17 cellular contexts compared by ENCODE assay signal in the genomic region with DNA sequence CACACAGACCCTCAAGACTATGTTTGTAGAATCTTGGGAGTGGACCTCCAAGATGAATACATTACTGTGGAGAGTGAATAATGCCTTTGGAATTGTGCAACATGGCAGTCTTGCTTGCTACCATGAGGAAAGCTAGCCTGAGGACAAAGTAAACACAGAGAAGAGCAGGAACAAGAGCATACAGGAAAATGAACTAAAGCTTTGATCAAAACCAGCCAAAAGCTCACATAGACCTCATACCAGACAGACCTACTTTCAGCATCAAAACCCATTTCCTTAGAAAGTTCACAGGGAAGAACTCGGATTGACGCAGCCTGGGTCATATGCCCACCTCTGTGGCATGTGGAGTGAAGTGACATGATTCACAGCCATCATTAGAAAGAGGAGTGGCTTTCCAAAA. TPM values are rescaled to one million over a fixed set of nuclear protein-coding genes. Genes with fewer than 3 reads are reported as not detected.
DNase-seq lines count a peak whose midpoint lies in the region; ATAC-seq and TF ChIP-seq lines count a peak whose summit lies in the region.
"Had no signal": no experiment of that assay in that cellular context is flagged by ENCODE, and none has a peak within 500 bp of the region (broad histone marks: within the 10 kb centered on the region; RNA-seq: fewer than 3 reads in every experiment).

No MANE protein-coding gene starts in this region.

- DNase-seq in DMS53 (lab: John Stamatoyannopoulos, UW): peak; percentile 2
- DNase-seq in DMS53 treated with DMSO at 0.1 percent for 48 hours (lab: John Stamatoyannopoulos, UW; ENCODE audit: unreplicated experiment): no peak
- peak; percentile 86 for DNase-seq in SK-MEL-5 (ENCODE audit: low read depth, low spot score)
- peak; percentile 55 for DNase-seq in fibroblast of mammary gland (ENCODE audit: low read depth)
- DNase-seq in skeletal muscle cell (ENCODE audit: low read depth): peak; percentile 49
- DNase-seq in DMS153 (lab: John Stamatoyannopoulos, UW): no peak
- DNase-seq: activated CD4-positive, CD25-positive, alpha-beta regulatory T cell; activated CD8-positive, alpha-beta memory T cell treated with anti-CD3 and anti-CD28 coated beads, Interleukin-2, amount 50 U/mL, for 4 hours; activated naive CD8-positive, alpha-beta T cell treated with anti-CD3 and anti-CD28 coated beads, Interleukin-2, amount 50 U/mL, for 24 hours; Karpas-422; left cardiac atrium; naive B cell; NCI-H2029; NK-92 treated with Interleukin-12 subunit alpha and Interleukin-12 subunit beta, amount 100 ng/mL, for 24 hours had no signal

- H3K4me3 ChIP-seq in fibroblast of mammary gland (ENCODE audit: control insufficient read depth, low read depth, low read length): no peak overlapping the region
- H3K4me3 ChIP-seq in skeletal muscle cell (ENCODE audit: low read depth, low read length): no peak overlapping the region
- H3K4me3 ChIP-seq: skin epidermis had no signal

- no peak for TF ChIP-seq CTCF in fibroblast of mammary gland (conservative IDR thresholded peaks at IDR 0.05; ENCODE audit: control insufficient read depth, insufficient read depth, low read depth, low read length)

- in situ Hi-C loops in SK-MEL-5 (cut with HindIII; ENCODE audit: low pct_unique_long_range_greater_than_20kb, low sequenced_read_pairs): no loop called here

- ATAC-seq in GM19324 (IDR thresholded peaks at IDR 0.05; ENCODE audit: low FRiP score, unreplicated experiment) (no peak), HG02840 (IDR thresholded peaks at IDR 0.05; ENCODE audit: low FRiP score, unreplicated experiment) (no peak)
- ATAC-seq: activated naive CD8-positive, alpha-beta T cell treated with anti-CD3 and anti-CD28 coated beads, Interleukin-2, amount 50 U/mL, for 24 hours; left cardiac atrium had no signal

RNA-seq across cellular contexts. Expression of gene RAB8B, which starts 3.3 kb away (rescaled TPM):
- total RNA-seq in SK-MEL-5 (2014; rRNA removed; shearing (Covaris generic)): 26.2 and 28.6 TPM in 2 replicates
- 11.7 and 17.3 TPM in 2 replicates for polyA plus RNA-seq in SK-MEL-5 (2015; cell fraction: cytosol; rRNA removed)
- 13.3 and 18.6 TPM in 2 replicates for polyA plus RNA-seq in SK-MEL-5 (2015; cell fraction: nucleus; rRNA removed)

RNA-seq across cellular contexts. Expression of gene RPS27L, which starts 28.8 kb away (rescaled TPM):
- total RNA-seq in SK-MEL-5 (2014; rRNA removed; shearing (Covaris generic)): 362 and 373 TPM in 2 replicates
- 105 and 158 TPM in 2 replicates for polyA plus RNA-seq in SK-MEL-5 (2015; cell fraction: cytosol; rRNA removed)
- 53.0 and 86.8 TPM in 2 replicates for polyA plus RNA-seq in SK-MEL-5 (2015; cell fraction: nucleus; rRNA removed)

Comparison
In these comparisons a context has a peak if more than half of its experiments do, and no peak if none do; other contexts are left out.
1. DNase-seq: peak in DMS53 (single experiment), SK-MEL-5 (single experiment), fibroblast of mammary gland (single experiment) and skeletal muscle cell (single experiment); none in DMS53 treated with DMSO at 0.1 percent for 48 hours (single experiment) and DMS153 (single experiment).